ENCODE assay signal across 1 cellular context in genomic region chr2:181461056-181461630, GRCh38.
A peak's percentile ranks its signal among the peaks of the same experiment; 100 is the strongest.
TF ChIP-seq lines count a peak whose summit lies in the region.

No MANE protein-coding gene starts in this region.

TF ChIP-seq in GM12878, 131 proteins besides CTCF, POLR2A, EP300 and RAD21:
- TF ChIP-seq IKZF1 (conservative IDR thresholded peaks at IDR 0.05) (0 out of 2 replicates have a peak, but pooled peaks have one; percentile 12), ASH2L (IDR thresholded peaks at IDR 0.05; ENCODE audit: borderline replicate concordance, low read depth) (0 out of 2 replicates have a peak, but pooled peaks have one; percentile 8), CREM (IDR thresholded peaks at IDR 0.05; ENCODE audit: low read depth) (no peak), SPI1 (IDR thresholded peaks at IDR 0.05; ENCODE audit: borderline replicate concordance, insufficient read depth, low read depth, low read length) (peak; percentile 29; the same call in 1 of the 2 replicates)
